In the genomic region with DNA sequence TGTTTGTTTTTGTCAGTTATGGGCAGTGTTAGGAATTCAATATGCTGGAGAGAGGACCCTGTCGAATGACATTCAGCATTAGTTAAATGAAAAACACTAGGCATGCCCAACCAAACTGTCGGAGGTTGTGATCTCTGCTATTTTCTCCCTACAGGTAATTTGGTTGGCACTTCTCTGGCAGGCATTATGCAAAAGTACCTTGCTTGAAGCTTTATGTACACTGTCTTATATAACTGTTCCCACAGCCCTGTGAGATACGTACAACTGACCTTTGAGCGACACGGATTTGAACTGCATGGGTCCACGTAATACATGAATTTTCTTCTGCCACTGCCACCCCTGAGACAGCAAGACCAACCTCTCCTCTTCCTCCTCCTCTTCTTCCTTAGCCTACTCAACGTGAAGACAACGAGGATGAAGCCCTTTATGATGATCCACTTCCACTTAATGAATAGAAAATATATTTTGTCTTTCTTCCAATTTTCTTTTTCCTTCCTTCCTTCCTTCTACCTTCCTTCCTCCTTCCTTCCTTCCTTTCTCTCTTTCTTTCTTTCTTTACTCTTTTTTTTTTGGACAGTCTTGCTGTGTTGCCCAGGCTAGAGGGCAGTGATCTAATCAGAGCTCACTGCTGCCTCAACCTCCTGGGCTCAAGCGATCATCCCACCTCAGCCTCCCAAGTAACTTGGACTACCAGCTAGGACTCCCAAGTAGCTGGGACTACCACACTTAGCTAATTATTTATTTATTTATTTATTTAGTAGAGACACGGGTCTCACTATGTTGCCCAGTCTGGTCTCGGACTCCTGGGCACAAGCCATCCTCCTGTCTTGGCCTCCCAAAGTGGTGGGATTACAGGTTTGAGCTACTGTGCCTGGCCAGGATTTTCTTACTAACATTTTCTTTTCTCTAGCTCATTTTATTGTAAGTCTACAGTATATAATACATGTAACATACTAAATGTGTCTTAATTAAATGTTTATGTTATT, we compare ENCODE assay signal across 1 cellular context.
TF ChIP-seq lines count a peak whose summit lies in the region.

No MANE protein-coding gene starts in this region.

TF ChIP-seq in HepG2, 621 proteins besides CTCF, POLR2A, EP300 and RAD21 (continued from another document):
- TF ChIP-seq, protein P1, sequence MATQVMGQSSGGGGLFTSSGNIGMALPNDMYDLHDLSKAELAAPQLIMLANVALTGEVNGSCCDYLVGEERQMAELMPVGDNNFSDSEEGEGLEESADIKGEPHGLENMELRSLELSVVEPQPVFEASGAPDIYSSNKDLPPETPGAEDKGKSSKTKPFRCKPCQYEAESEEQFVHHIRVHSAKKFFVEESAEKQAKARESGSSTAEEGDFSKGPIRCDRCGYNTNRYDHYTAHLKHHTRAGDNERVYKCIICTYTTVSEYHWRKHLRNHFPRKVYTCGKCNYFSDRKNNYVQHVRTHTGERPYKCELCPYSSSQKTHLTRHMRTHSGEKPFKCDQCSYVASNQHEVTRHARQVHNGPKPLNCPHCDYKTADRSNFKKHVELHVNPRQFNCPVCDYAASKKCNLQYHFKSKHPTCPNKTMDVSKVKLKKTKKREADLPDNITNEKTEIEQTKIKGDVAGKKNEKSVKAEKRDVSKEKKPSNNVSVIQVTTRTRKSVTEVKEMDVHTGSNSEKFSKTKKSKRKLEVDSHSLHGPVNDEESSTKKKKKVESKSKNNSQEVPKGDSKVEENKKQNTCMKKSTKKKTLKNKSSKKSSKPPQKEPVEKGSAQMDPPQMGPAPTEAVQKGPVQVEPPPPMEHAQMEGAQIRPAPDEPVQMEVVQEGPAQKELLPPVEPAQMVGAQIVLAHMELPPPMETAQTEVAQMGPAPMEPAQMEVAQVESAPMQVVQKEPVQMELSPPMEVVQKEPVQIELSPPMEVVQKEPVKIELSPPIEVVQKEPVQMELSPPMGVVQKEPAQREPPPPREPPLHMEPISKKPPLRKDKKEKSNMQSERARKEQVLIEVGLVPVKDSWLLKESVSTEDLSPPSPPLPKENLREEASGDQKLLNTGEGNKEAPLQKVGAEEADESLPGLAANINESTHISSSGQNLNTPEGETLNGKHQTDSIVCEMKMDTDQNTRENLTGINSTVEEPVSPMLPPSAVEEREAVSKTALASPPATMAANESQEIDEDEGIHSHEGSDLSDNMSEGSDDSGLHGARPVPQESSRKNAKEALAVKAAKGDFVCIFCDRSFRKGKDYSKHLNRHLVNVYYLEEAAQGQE (IDR thresholded peaks at IDR 0.05; ENCODE audit: borderline replicate concordance in 1 of 2, low read depth in 1 of 2, low read length in 2 of 2) = no peak
- TF ChIP-seq ZNF629 (CRISPR knock-in tag; conservative IDR thresholded peaks at IDR 0.05) = no peak
- no peak for TF ChIP-seq RFXAP (CRISPR knock-in tag; IDR thresholded peaks at IDR 0.05; ENCODE audit: borderline replicate concordance)
